ENCODE assay signal across 25 cellular contexts in genomic region chr16:19878760-19879159, GRCh38. TPM values are rescaled to one million over a fixed set of nuclear protein-coding genes. Genes with fewer than 3 reads are reported as not detected.
DNase-seq lines count a peak whose midpoint lies in the region; ATAC-seq, FAIRE-seq and TF ChIP-seq lines count a peak whose summit lies in the region.
"Had no signal": no experiment of that assay in that cellular context is flagged by ENCODE, and none has a peak within 500 bp of the region (broad histone marks: within the 10 kb centered on the region; RNA-seq: fewer than 3 reads in every experiment).

No MANE protein-coding gene starts in this region.

- intact Hi-C loops in gastrocnemius medialis (cut with DNase I; ENCODE audit: low total_unique reads) = loop anchor here (5.0 kb wide), 1 partner anchor 1024 kb away; the partner anchor contains the start of genes DCUN1D3 and LYRM1

- peak overlapping the region; percentile 31; the same call in 1 of the 2 replicates for H3K4me3 ChIP-seq in GM23338
- no peak overlapping the region for H3K4me3 ChIP-seq in iPS-15b (ENCODE audit: low read depth, low read length)
- no peak overlapping the region for H3K4me3 ChIP-seq in gastrocnemius medialis
- H3K4me3 ChIP-seq: HAP-1, lower lobe of right lung, SJSA1, thyroid gland had no signal

- H3K27me3 Mint-ChIP-seq in GM23338 (ENCODE audit: insufficient read depth, low read depth, poor library complexity) = peaks cover 16% of the 10 kb centered on the region

- peaks cover 58% of the 10 kb centered on the region for H3K4me1 ChIP-seq in GM23338 (ENCODE audit: insufficient read depth)
- peaks cover 26% of the 10 kb centered on the region for H3K4me1 ChIP-seq in iPS-15b (ENCODE audit: control insufficient read depth, insufficient read depth, low read length)
- peaks cover 55 to 87% of the 10 kb centered on the region in 2 donors for H3K4me1 ChIP-seq in gastrocnemius medialis

- no peak for TF ChIP-seq CTCF in GM23338 (conservative IDR thresholded peaks at IDR 0.05; ENCODE audit: low read depth in 2 of 2)
- TF ChIP-seq CTCF in gastrocnemius medialis (IDR thresholded peaks at IDR 0.05 in 4 of 5, conservative IDR thresholded peaks at IDR 0.05 in 1 of 5) = no peak

- peaks cover 66% of the 10 kb centered on the region for H3K36me3 Mint-ChIP-seq in GM23338 (ENCODE audit: low read depth)
- H3K36me3 Mint-ChIP-seq: activated naive CD4-positive, alpha-beta T cell treated with anti-CD3 and anti-CD28 coated beads, Interleukin-2, amount 10 ng/mL, durations not matched to agents 7 days and 5 days; CD8-positive, alpha-beta memory T cell; naive thymus-derived CD8-positive, alpha-beta T cell had no signal

- TF ChIP-seq POLR2A in gastrocnemius medialis (IDR thresholded peaks at IDR 0.05) = no peak

- H3K4me1 Mint-ChIP-seq in GM23338 = peaks cover 64% of the 10 kb centered on the region
- H3K4me1 Mint-ChIP-seq: activated CD4-positive, alpha-beta T cell treated with anti-CD3 and anti-CD28 coated beads for 36 hours had no signal

- H3K9me3 ChIP-seq in iPS-15b (ENCODE audit: control insufficient read depth, insufficient read depth, low read length) (no peaks in the 10 kb centered on the region), gastrocnemius medialis (no peaks in the 10 kb centered on the region)
- H3K9me3 ChIP-seq: HAP-1, lower lobe of right lung, SJSA1, thyroid gland had no signal

- H3K79me2 ChIP-seq in GM23338 (replicated peaks; ENCODE audit: insufficient read depth) = peaks cover 93% of the 10 kb centered on the region

- H3K9me2 ChIP-seq in GM23338 (ENCODE audit: insufficient read depth) = no peaks in the 10 kb centered on the region

- H3K27me3 ChIP-seq in GM23338 (ENCODE audit: insufficient read depth) = no peaks in the 10 kb centered on the region
- no peaks in the 10 kb centered on the region for H3K27me3 ChIP-seq in iPS-15b (ENCODE audit: control insufficient read depth, insufficient read depth, low read length)
- H3K27me3 ChIP-seq in gastrocnemius medialis = no peaks in the 10 kb centered on the region
- H3K27me3 ChIP-seq: SJSA1, thyroid gland had no signal

- H3K9ac ChIP-seq in iPS-15b (ENCODE audit: low read depth, low read length) = peak overlapping the region; percentile 9

- no peak for ATAC-seq in GM23338
- no peak for ATAC-seq in gastrocnemius medialis
- ATAC-seq in HG03432 (IDR thresholded peaks at IDR 0.05; ENCODE audit: unreplicated experiment) = no peak
- ATAC-seq: activated CD4-positive, alpha-beta T cell treated with anti-CD3 and anti-CD28 coated beads for 36 hours; activated CD8-positive, alpha-beta T cell treated with anti-CD3 and anti-CD28 coated beads, Interleukin-2, amount 10 ng/mL, durations not matched to agents 7 days and 5 days; lower lobe of right lung; naive thymus-derived CD8-positive, alpha-beta T cell had no signal

- no peak for FAIRE-seq in RCC 7860 (lab: Jason Lieb, UNC)
- FAIRE-seq: colon, GM19239, kidney, small intestine had no signal

- H3K4me2 ChIP-seq in GM23338 = peak overlapping the region; percentile 53

- no peaks in the 10 kb centered on the region for H3K9me3 Mint-ChIP-seq in GM23338
- H3K9me3 Mint-ChIP-seq: activated naive CD4-positive, alpha-beta T cell treated with anti-CD3 and anti-CD28 coated beads, Interleukin-2, amount 10 ng/mL, durations not matched to agents 7 days and 5 days; naive thymus-derived CD8-positive, alpha-beta T cell had no signal

- H3K36me3 ChIP-seq in GM23338 (ENCODE audit: insufficient read depth) (no peaks in the 10 kb centered on the region), iPS-15b (ENCODE audit: control insufficient read depth, insufficient read depth, low read length) (peaks cover 13% of the 10 kb centered on the region), gastrocnemius medialis (no peaks in the 10 kb centered on the region)
- H3K36me3 ChIP-seq: HAP-1, lower lobe of right lung, SJSA1, thyroid gland had no signal

- in situ Hi-C loops in gastrocnemius medialis (cut with MboI; ENCODE audit: low sequenced_read_pairs in 4 of 4) = loop anchor here in 2 of 4 donors (10.0 to 25.0 kb wide), 2 partner anchors 174 to 191 kb away; no protein-coding TSS in a partner anchor

- DNase-seq in GM23338 (ENCODE audit: low spot score) = no peak
- no peak for DNase-seq in gastrocnemius medialis
- no peak for DNase-seq in RCC 7860 (ENCODE audit: low spot score)
- no peak for DNase-seq in pons (ENCODE audit: low spot score)
- DNase-seq: activated CD4-positive, alpha-beta T cell treated with anti-CD3 and anti-CD28 coated beads for 36 hours; activated CD8-positive, alpha-beta T cell treated with anti-CD3 and anti-CD28 coated beads, Interleukin-2, amount 10 ng/mL, durations not matched to agents 7 days and 5 days; activated naive CD4-positive, alpha-beta T cell treated with anti-CD3 and anti-CD28 coated beads, Interleukin-2, amount 10 ng/mL, durations not matched to agents 7 days and 5 days; CD8-positive, alpha-beta memory T cell; effector CD4-positive, alpha-beta T cell; Kasumi-1; kidney; lower lobe of right lung; naive thymus-derived CD8-positive, alpha-beta T cell; stimulated activated naive CD4-positive, alpha-beta T cell treated with Interleukin-2 at 50 U/mL for 16 hours; T-helper 9 cell; thyroid gland had no signal

- H3K4me3 Mint-ChIP-seq in GM23338 = no peak overlapping the region
- H3K4me3 Mint-ChIP-seq: activated CD4-positive, alpha-beta T cell treated with anti-CD3 and anti-CD28 coated beads for 36 hours; activated CD8-positive, alpha-beta T cell treated with anti-CD3 and anti-CD28 coated beads, Interleukin-2, amount 10 ng/mL, durations not matched to agents 7 days and 5 days; activated naive CD4-positive, alpha-beta T cell treated with anti-CD3 and anti-CD28 coated beads, Interleukin-2, amount 10 ng/mL, durations not matched to agents 7 days and 5 days; CD8-positive, alpha-beta memory T cell; naive thymus-derived CD8-positive, alpha-beta T cell had no signal

- H2AFZ ChIP-seq in GM23338 = no peak overlapping the region

- peaks cover 24% of the 10 kb centered on the region for H4K20me1 ChIP-seq in GM23338 (replicated peaks; ENCODE audit: insufficient read depth)

- H3K27ac Mint-ChIP-seq in GM23338 = peak overlapping the region; percentile 64; the same call in 1 of the 2 replicates
- H3K27ac Mint-ChIP-seq: activated CD4-positive, alpha-beta T cell treated with anti-CD3 and anti-CD28 coated beads for 36 hours; activated CD8-positive, alpha-beta T cell treated with anti-CD3 and anti-CD28 coated beads, Interleukin-2, amount 10 ng/mL, durations not matched to agents 7 days and 5 days; activated naive CD4-positive, alpha-beta T cell treated with anti-CD3 and anti-CD28 coated beads, Interleukin-2, amount 10 ng/mL, durations not matched to agents 7 days and 5 days; CD8-positive, alpha-beta memory T cell had no signal

- H3K27ac ChIP-seq in GM23338 (ENCODE audit: low read depth) (peak overlapping the region; percentile 93), angular gyrus (ENCODE audit: low read depth, low read length) (peak overlapping the region; percentile 88), gastrocnemius medialis (peak overlapping the region; percentile 86 to 99 (median 98))
- H3K27ac ChIP-seq: epithelial cell of prostate, lower lobe of right lung, SJSA1, thyroid gland had no signal

- H3F3A ChIP-seq in GM23338 (replicated peaks; ENCODE audit: low read depth) = peaks cover 14% of the 10 kb centered on the region

TF ChIP-seq in GM23338, 12 proteins besides CTCF, POLR2A, EP300 and RAD21 (continues in another document):
- TF ChIP-seq EZH2 (IDR thresholded peaks at IDR 0.05; ENCODE audit: low read depth, unreplicated experiment) = no peak
- TF ChIP-seq, protein P1, sequence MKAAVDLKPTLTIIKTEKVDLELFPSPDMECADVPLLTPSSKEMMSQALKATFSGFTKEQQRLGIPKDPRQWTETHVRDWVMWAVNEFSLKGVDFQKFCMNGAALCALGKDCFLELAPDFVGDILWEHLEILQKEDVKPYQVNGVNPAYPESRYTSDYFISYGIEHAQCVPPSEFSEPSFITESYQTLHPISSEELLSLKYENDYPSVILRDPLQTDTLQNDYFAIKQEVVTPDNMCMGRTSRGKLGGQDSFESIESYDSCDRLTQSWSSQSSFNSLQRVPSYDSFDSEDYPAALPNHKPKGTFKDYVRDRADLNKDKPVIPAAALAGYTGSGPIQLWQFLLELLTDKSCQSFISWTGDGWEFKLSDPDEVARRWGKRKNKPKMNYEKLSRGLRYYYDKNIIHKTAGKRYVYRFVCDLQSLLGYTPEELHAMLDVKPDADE (IDR thresholded peaks at IDR 0.05) = no peak

RNA-seq across cellular contexts. Expression of gene GPRC5B, which starts 5.9 kb away (rescaled TPM):
- 57.4 and 82.5 TPM in 2 replicates for total RNA-seq in GM23338 (2014; rRNA removed; shearing (Covaris generic))
- 70.9 and 85.6 TPM in 2 replicates for polyA plus RNA-seq in GM23338 (2016; fragmentation: Nextera tagmentation; extraction: Ambion mirVana)
- total RNA-seq in gastrocnemius medialis = 10 to 100 TPM; 41.9 to 89.2 (median 71.3) TPM
- total RNA-seq: activated CD8-positive, alpha-beta T cell treated with anti-CD3 and anti-CD28 coated beads, Interleukin-2, amount 10 ng/mL, durations not matched to agents 7 days and 5 days; naive thymus-derived CD8-positive, alpha-beta T cell had no signal
